Comparison of ENCODE assay signal across 1 cellular context in the genomic region with DNA sequence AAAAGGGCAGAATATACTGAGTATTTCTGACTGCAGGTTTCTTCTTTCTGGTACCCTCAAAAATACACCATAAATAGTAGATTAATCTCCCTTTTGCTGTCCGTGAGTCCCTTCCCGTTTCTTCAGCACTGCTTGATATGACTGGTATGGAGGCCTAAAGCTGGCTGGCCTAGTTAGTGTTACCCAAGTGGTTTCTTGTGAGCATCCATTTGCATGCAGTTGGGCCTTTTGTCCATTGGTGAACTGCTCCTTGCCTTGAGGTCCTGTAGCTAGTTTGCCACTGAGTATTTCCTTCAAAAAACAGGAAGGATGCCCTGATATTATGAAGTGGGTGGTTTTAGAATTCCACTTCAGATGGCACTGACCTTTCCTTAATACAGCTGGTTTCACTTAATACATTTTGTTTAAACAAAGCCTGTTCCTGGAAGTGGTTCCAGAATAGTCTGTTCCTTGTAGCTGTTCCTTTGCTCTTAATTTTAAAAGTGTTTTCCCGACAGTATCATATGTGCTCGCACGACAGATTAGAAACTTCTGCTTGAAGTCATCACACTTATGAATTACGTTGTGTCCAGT.
TF ChIP-seq lines count a peak whose summit lies in the region.

No MANE protein-coding gene starts in this region.

TF ChIP-seq in endothelial cell of umbilical vein, 7 proteins besides CTCF, POLR2A, EP300 and RAD21 (continued from another document):
- TF ChIP-seq MAX (IDR thresholded peaks at IDR 0.05; ENCODE audit: insufficient read depth, insufficient read length) (no peak), JUN (IDR thresholded peaks at IDR 0.05; ENCODE audit: borderline replicate concordance, insufficient read depth, insufficient read length, low read depth) (no peak), POLR2AphosphoS5 (IDR thresholded peaks at IDR 0.05; ENCODE audit: insufficient read depth, low read depth, low read length) (no peak), FOS (IDR thresholded peaks at IDR 0.05; ENCODE audit: borderline replicate concordance, insufficient read depth, low read length) (no peak), GATA2 (IDR thresholded peaks at IDR 0.05; ENCODE audit: insufficient read depth, insufficient read length, low read depth, low read length) (no peak)
